ENCODE assay signal across 8 cellular contexts in genomic region chr17:6639651-6640535, GRCh38. TPM values are rescaled to one million over a fixed set of nuclear protein-coding genes. Genes with fewer than 3 reads are reported as not detected.
DNase-seq lines count a peak whose midpoint lies in the region; ATAC-seq, FAIRE-seq and TF ChIP-seq lines count a peak whose summit lies in the region.

No MANE protein-coding gene starts in this region.

- no peak overlapping the region for H4K8ac ChIP-seq in H1 (ENCODE audit: extremely low read depth, insufficient read depth, low read length)

- no peak overlapping the region for H2BK120ac ChIP-seq in H1 (replicated peaks; ENCODE audit: low read depth, low read length)

- peaks cover 10% of the 10 kb centered on the region for H3K23me2 ChIP-seq in H1 (ENCODE audit: low read depth, low read length)

- H4K5ac ChIP-seq in H1 (ENCODE audit: insufficient read length, low read depth, low read length): no peak overlapping the region

- TF ChIP-seq CTCF in H1 (IDR thresholded peaks at IDR 0.05; ENCODE audit: control extremely low read depth in 1 of 3, insufficient read depth in 1 of 3, low read depth in 1 of 3, low read length in 3 of 3) (no peak), type B pancreatic cell (conservative IDR thresholded peaks at IDR 0.05) (no peak)

- peaks cover 32% of the 10 kb centered on the region for H3K36me3 Mint-ChIP-seq in T-helper 2 cell treated with Interferon-gamma antibody and Interleukin-4, amounts not matched to agents 5 μg/mL and 100 μg/mL, for 36 hours (ENCODE audit: low read depth)
- peaks cover 2% of the 10 kb centered on the region for H3K36me3 Mint-ChIP-seq in type B pancreatic cell

- H2BK15ac ChIP-seq in H1 (ENCODE audit: low read length): no peak overlapping the region

- H4K20me1 ChIP-seq in H1 (replicated peaks in 1 of 2; ENCODE audit: control insufficient read depth in 1 of 2, insufficient read depth in 2 of 2, low read length in 2 of 2): peaks cover 0 to 10% of the 10 kb centered on the region in 2 experiments

- peak overlapping the region; percentile 87 to 98 (median 92) for H3K4me3 ChIP-seq in H1 (ENCODE audit: extremely low read depth in 1 of 4, insufficient read depth in 2 of 4, low read depth in 3 of 4, low read length in 4 of 4)
- H3K4me3 ChIP-seq in mesodermal cell (ENCODE audit: extremely low read depth, insufficient read depth, low read length, poor library complexity, severe bottlenecking): peak overlapping the region; percentile 80

- no peak overlapping the region for H2AFZ ChIP-seq in H1 (ENCODE audit: low read length)

- peak overlapping the region; percentile 94 for H3K27ac Mint-ChIP-seq in T-helper 2 cell treated with Interferon-gamma antibody and Interleukin-4, amounts not matched to agents 5 μg/mL and 100 μg/mL, for 36 hours
- H3K27ac Mint-ChIP-seq in type B pancreatic cell: peak overlapping the region; percentile 98

- 4% methylated on average over 32 of the region's 66 CpGs; no CpG with 5 or more reads in 1 of the 2 experiments for WGBS in H1 (ENCODE audit: extremely low coverage in 1 of 2, insufficient coverage in 1 of 2, insufficient read length in 1 of 2, insufficient replicate concordance in 2 of 2, low coverage in 1 of 2, low lambda C conversion rate in 2 of 2, missing lambda C conversion rate in 1 of 2), 2 experiments
- 1% methylated on average over 38 to 57 of the region's 66 CpGs for WGBS in mesodermal cell (ENCODE audit: insufficient coverage in 2 of 2), 2 experiments

- peaks cover 0 to 32% of the 10 kb centered on the region in 2 experiments; a peak in 2 of 4 replicates for H3K79me2 ChIP-seq in H1 (ENCODE audit: control insufficient read depth in 1 of 2, insufficient read depth in 2 of 2, low read length in 2 of 2)

- no peak for TF ChIP-seq POLR2A in H1 (IDR thresholded peaks at IDR 0.05; ENCODE audit: control extremely low read depth in 1 of 2, low read depth in 2 of 2, low read length in 2 of 2)

- no peak overlapping the region for H2BK20ac ChIP-seq in H1 (ENCODE audit: low read length)

- no peak overlapping the region for H3K56ac ChIP-seq in H1 (replicated peaks; ENCODE audit: insufficient read length, low read depth, low read length)

- DNase-seq in NCI-H1417 (lab: John Stamatoyannopoulos, UW) (peak; percentile 18 to 30 (median 29)), NCI-H1417 treated with DMSO at 0.1 percent for 48 hours (lab: John Stamatoyannopoulos, UW) (no peak), H1 (ENCODE audit: low read depth in 1 of 2, low spot score in 2 of 2) (no peak), type B pancreatic cell (ENCODE audit: extremely low spot score, unreplicated experiment) (no peak)
- peak; percentile 23 for DNase-seq in T-helper 2 cell treated with Interferon-gamma antibody and Interleukin-4, amounts not matched to agents 5 μg/mL and 100 μg/mL, for 36 hours (ENCODE audit: low spot score)

- H3K9me3 ChIP-seq in H1 (ENCODE audit: insufficient read depth in 2 of 2, low read depth in 1 of 2, low read length in 1 of 2) (no peaks in the 10 kb centered on the region), mesodermal cell (ENCODE audit: control insufficient read depth, low read length) (no peaks in the 10 kb centered on the region)

- no peak overlapping the region for H4K91ac ChIP-seq in H1 (replicated peaks; ENCODE audit: insufficient read length, low read length)

- H2BK5ac ChIP-seq in H1 (ENCODE audit: low read depth, low read length): no peak overlapping the region

- H3K4me3 Mint-ChIP-seq in T-helper 2 cell treated with Interferon-gamma antibody and Interleukin-4, amounts not matched to agents 5 μg/mL and 100 μg/mL, for 36 hours: peak overlapping the region; percentile 96
- peak overlapping the region; percentile 95 for H3K4me3 Mint-ChIP-seq in type B pancreatic cell

- H3K4ac ChIP-seq in H1 (replicated peaks; ENCODE audit: insufficient read length, low read depth, low read length): no peak overlapping the region

- no peak for FAIRE-seq in H1 (lab: Jason Lieb, UNC)

- 0 out of 2 replicates have a peak, but pooled peaks cover 4% of the 10 kb centered on the region for H3K79me1 ChIP-seq in H1 (ENCODE audit: low read depth, low read length)

- H3K27me3 Mint-ChIP-seq in T-helper 2 cell treated with Interferon-gamma antibody and Interleukin-4, amounts not matched to agents 5 μg/mL and 100 μg/mL, for 36 hours (ENCODE audit: low read depth): no peaks in the 10 kb centered on the region
- H3K27me3 Mint-ChIP-seq in type B pancreatic cell: no peaks in the 10 kb centered on the region

- no peaks in the 10 kb centered on the region for H3K9me3 Mint-ChIP-seq in T-helper 2 cell treated with Interferon-gamma antibody and Interleukin-4, amounts not matched to agents 5 μg/mL and 100 μg/mL, for 36 hours
- no peaks in the 10 kb centered on the region for H3K9me3 Mint-ChIP-seq in type B pancreatic cell

- no peak overlapping the region for H2BK12ac ChIP-seq in H1 (ENCODE audit: low read depth, low read length)

- peaks cover 33% of the 10 kb centered on the region for H3K4me1 Mint-ChIP-seq in T-helper 2 cell treated with Interferon-gamma antibody and Interleukin-4, amounts not matched to agents 5 μg/mL and 100 μg/mL, for 36 hours (ENCODE audit: low read depth)
- H3K4me1 Mint-ChIP-seq in type B pancreatic cell (ENCODE audit: unreplicated experiment): peaks cover 18% of the 10 kb centered on the region

- H3K23ac ChIP-seq in H1 (ENCODE audit: insufficient read length): no peak overlapping the region

- H3K27ac ChIP-seq in H1 (ENCODE audit: low read depth, low read length) (peak overlapping the region; percentile 95; the same call in 1 of the 2 replicates), mesodermal cell (ENCODE audit: low read depth, low read length, severe bottlenecking) (peak overlapping the region; percentile 90)

- H2AK5ac ChIP-seq in H1 (ENCODE audit: low read depth, low read length): no peak overlapping the region

- TF ChIP-seq RAD21 in H1 (IDR thresholded peaks at IDR 0.05 in 1 of 2, conservative IDR thresholded peaks at IDR 0.05 in 1 of 2; ENCODE audit: low read depth in 2 of 2, low read length in 2 of 2): no peak

- peak overlapping the region in 3 of 4 experiments; percentile 79 to 86 (median 86); a peak in 5 of 7 replicates for H3K9ac ChIP-seq in H1 (replicated peaks in 1 of 4; ENCODE audit: extremely low read depth in 1 of 4, low read depth in 3 of 4, low read length in 3 of 4)

- ATAC-seq in HG03175 (IDR thresholded peaks at IDR 0.05; ENCODE audit: unreplicated experiment) (peak; percentile 8), HG03571 (IDR thresholded peaks at IDR 0.05; ENCODE audit: unreplicated experiment) (no peak)

- no peak overlapping the region for H3K18ac ChIP-seq in H1 (ENCODE audit: extremely low read depth, low read length)

- no peak for TF ChIP-seq EP300 in H1 (IDR thresholded peaks at IDR 0.05; ENCODE audit: borderline replicate concordance in 1 of 2, low read depth in 2 of 2, low read length in 2 of 2)

- peaks cover 0 to 10% (median 2%) of the 10 kb centered on the region in 4 experiments; a peak in 4 of 7 replicates for H3K4me1 ChIP-seq in H1 (replicated peaks in 1 of 4; ENCODE audit: control insufficient read depth in 3 of 4, insufficient read depth in 4 of 4, low read length in 3 of 4)
- peaks cover 14% of the 10 kb centered on the region for H3K4me1 ChIP-seq in mesodermal cell (ENCODE audit: control insufficient read depth, insufficient read depth, low read length, poor library complexity, severe bottlenecking)

- no peak overlapping the region for H3K14ac ChIP-seq in H1 (ENCODE audit: insufficient read length)

- POLR2A ChIA-PET in H1 (lab: Charles Lee; ENCODE audit: partially characterized antibody): interaction anchor here (0.9 to 2.5 kb wide), 8 partner anchors 11 to 195 kb away, joined by 3 to 11 read pairs (median 3); partner anchors contain the start of genes C17orf100, MED31 and PIMREG

- H3K36me3 ChIP-seq in H1 (ENCODE audit: control insufficient read depth in 2 of 4, insufficient read depth in 4 of 4, low read length in 3 of 4) (peaks cover 0 to 25% (median 9%) of the 10 kb centered on the region in 4 experiments; a peak in 5 of 8 replicates), mesodermal cell (ENCODE audit: control insufficient read depth, insufficient read depth, low read length) (peaks cover 28% of the 10 kb centered on the region)

- no peaks in the 10 kb centered on the region for H3K27me3 ChIP-seq in H1 (replicated peaks in 1 of 4; ENCODE audit: control insufficient read depth in 3 of 4, extremely low read depth in 1 of 4, insufficient read depth in 3 of 4, low read length in 3 of 4)

- H3K4me2 ChIP-seq in H1 (ENCODE audit: insufficient read depth in 1 of 2, low read depth in 2 of 2, low read length in 2 of 2): peak overlapping the region; percentile 77 to 98

- CTCF ChIA-PET in H1 (lab: Charles Lee; ENCODE audit: partially characterized antibody): interaction anchor here (1.0 to 1.2 kb wide), 2 partner anchors 9 to 168 kb away, joined by 3 to 4 read pairs; no protein-coding TSS in a partner anchor

RNA-seq across cellular contexts. Expression of gene KIAA0753, which starts 0.6 kb away (rescaled TPM):
- 27.1 and 29.2 TPM in 2 replicates for total RNA-seq in H1 (2021; fragmentation: NEBNext Ultra II Directional; extraction: Animal tissue kit (Norgen Biotek cat#: 25700))
- 4.2 and 5.0 TPM in 2 replicates for polyA plus RNA-seq in H1 (2011; rRNA removed)
- polyA plus RNA-seq in H1 (2011; cell fraction: cytosol; rRNA removed): 5.2 TPM
- 9.0 TPM for polyA plus RNA-seq in H1 (2011; cell fraction: nucleus; rRNA removed)
- 13.1 to 22.2 TPM (median 14.8 TPM) in 4 replicates for polyA plus RNA-seq in H1 (2012, experiment 1 of 2)
- 1.4 TPM for polyA plus RNA-seq in H1 (2012, experiment 2 of 2)
- polyA plus RNA-seq in H1 (2013, experiment 1 of 2): 11.6 TPM
- polyA plus RNA-seq in H1 (2013, experiment 2 of 2): 14.2 TPM
- polyA minus RNA-seq in H1 (2011; rRNA and poly(A)+ RNA removed): 7.3 and 12.7 TPM in 2 replicates
- polyA minus RNA-seq in H1 (2011; cell fraction: cytosol; rRNA and poly(A)+ RNA removed): 10.1 TPM
- polyA minus RNA-seq in H1 (2011; cell fraction: nucleus; rRNA and poly(A)+ RNA removed): 27.5 TPM
- polyA plus RNA-seq in mesodermal cell (2013, experiment 1 of 2): 22.1 TPM
- polyA plus RNA-seq in mesodermal cell (2013, experiment 2 of 2): 22.0 TPM
- total RNA-seq in type B pancreatic cell (ENCODE audit: low replicate concordance): 26.4 and 33.7 TPM in 2 replicates

RNA-seq across cellular contexts. Expression of gene TXNDC17, which starts 1.0 kb away (rescaled TPM):
- 182 and 192 TPM in 2 replicates for total RNA-seq in H1 (2021; fragmentation: NEBNext Ultra II Directional; extraction: Animal tissue kit (Norgen Biotek cat#: 25700))
- polyA plus RNA-seq in H1 (2011; rRNA removed): 410 TPM in 2 replicates
- 569 TPM for polyA plus RNA-seq in H1 (2011; cell fraction: cytosol; rRNA removed)
- 184 TPM for polyA plus RNA-seq in H1 (2011; cell fraction: nucleus; rRNA removed)
- 331 to 495 TPM (median 353 TPM) in 4 replicates for polyA plus RNA-seq in H1 (2012, experiment 1 of 2)
- 139 TPM for polyA plus RNA-seq in H1 (2012, experiment 2 of 2)
- 260 TPM for polyA plus RNA-seq in H1 (2013, experiment 1 of 2)
- 290 TPM for polyA plus RNA-seq in H1 (2013, experiment 2 of 2)
- 44.9 and 53.2 TPM in 2 replicates for polyA minus RNA-seq in H1 (2011; rRNA and poly(A)+ RNA removed)
- 87.0 TPM for polyA minus RNA-seq in H1 (2011; cell fraction: cytosol; rRNA and poly(A)+ RNA removed)
- 34.3 TPM for polyA minus RNA-seq in H1 (2011; cell fraction: nucleus; rRNA and poly(A)+ RNA removed)
- 227 TPM for polyA plus RNA-seq in mesodermal cell (2013, experiment 1 of 2)
- polyA plus RNA-seq in mesodermal cell (2013, experiment 2 of 2): 232 TPM
- 83.2 and 90.6 TPM in 2 replicates for total RNA-seq in type B pancreatic cell (ENCODE audit: low replicate concordance)

RNA-seq across cellular contexts. Expression of gene MED31, which starts 11.5 kb away (rescaled TPM):
- total RNA-seq in H1 (2021; fragmentation: NEBNext Ultra II Directional; extraction: Animal tissue kit (Norgen Biotek cat#: 25700)): 11.0 and 12.3 TPM in 2 replicates
- polyA plus RNA-seq in H1 (2011; rRNA removed): 2.4 and 4.6 TPM in 2 replicates
- polyA plus RNA-seq in H1 (2011; cell fraction: cytosol; rRNA removed): 5.0 TPM
- 2.1 TPM for polyA plus RNA-seq in H1 (2011; cell fraction: nucleus; rRNA removed)
- 5.1 to 7.2 TPM (median 6.7 TPM) in 4 replicates for polyA plus RNA-seq in H1 (2012, experiment 1 of 2)
- 11.5 TPM for polyA plus RNA-seq in H1 (2012, experiment 2 of 2)
- polyA plus RNA-seq in H1 (2013, experiment 1 of 2): 24.1 TPM
- polyA plus RNA-seq in H1 (2013, experiment 2 of 2): 23.7 TPM
- polyA minus RNA-seq in H1 (2011; rRNA and poly(A)+ RNA removed): 2.8 and 3.9 TPM in 2 replicates
- 1.8 TPM for polyA minus RNA-seq in H1 (2011; cell fraction: cytosol; rRNA and poly(A)+ RNA removed)
- polyA minus RNA-seq in H1 (2011; cell fraction: nucleus; rRNA and poly(A)+ RNA removed): 9.7 TPM
- polyA plus RNA-seq in mesodermal cell (2013, experiment 1 of 2): 33.6 TPM
- polyA plus RNA-seq in mesodermal cell (2013, experiment 2 of 2): 33.9 TPM
- 17.6 and 25.3 TPM in 2 replicates for total RNA-seq in type B pancreatic cell (ENCODE audit: low replicate concordance)

RNA-seq across cellular contexts. Expression of gene C17orf100, which starts 11.7 kb away (rescaled TPM):
- 1.6 and 2.8 TPM in 2 replicates for total RNA-seq in H1 (2021; fragmentation: NEBNext Ultra II Directional; extraction: Animal tissue kit (Norgen Biotek cat#: 25700))
- polyA plus RNA-seq in H1 (2011; rRNA removed): 2.1 and 2.6 TPM in 2 replicates
- 2.2 TPM for polyA plus RNA-seq in H1 (2011; cell fraction: cytosol; rRNA removed)
- polyA plus RNA-seq in H1 (2011; cell fraction: nucleus; rRNA removed): 3.1 TPM
- polyA plus RNA-seq in H1 (2012, experiment 1 of 2): 1.9 to 2.9 TPM (median 2.7 TPM) in 4 replicates
- 1.5 TPM for polyA plus RNA-seq in H1 (2012, experiment 2 of 2)
- 2.5 TPM for polyA plus RNA-seq in H1 (2013, experiment 1 of 2)
- polyA plus RNA-seq in H1 (2013, experiment 2 of 2): 2.7 TPM
- 0.57 and 0.71 TPM in 2 replicates for polyA minus RNA-seq in H1 (2011; rRNA and poly(A)+ RNA removed)
- polyA minus RNA-seq in H1 (2011; cell fraction: cytosol; rRNA and poly(A)+ RNA removed): 3.0 TPM
- 4.0 TPM for polyA minus RNA-seq in H1 (2011; cell fraction: nucleus; rRNA and poly(A)+ RNA removed)
- 4.5 TPM for polyA plus RNA-seq in mesodermal cell (2013, experiment 1 of 2)
- 4.3 TPM for polyA plus RNA-seq in mesodermal cell (2013, experiment 2 of 2)
- 3.9 and 4.3 TPM in 2 replicates for total RNA-seq in type B pancreatic cell (ENCODE audit: low replicate concordance)

Comparison
In these comparisons a context has a peak if more than half of its experiments do, and no peak if none do; other contexts are left out.
1. DNase-seq: peak in NCI-H1417 (3 of 3) and T-helper 2 cell treated with Interferon-gamma antibody and Interleukin-4, amounts not matched to agents 5 μg/mL and 100 μg/mL, for 36 hours (single experiment); none in NCI-H1417 treated with DMSO at 0.1 percent for 48 hours (single experiment), H1 (0 of 2) and type B pancreatic cell (single experiment).